Comparison of ENCODE assay signal across 1 cellular context in genomic region chr11:66126808-66127555, GRCh38.
TF ChIP-seq lines count a peak whose summit lies in the region.

No MANE protein-coding gene starts in this region.

TF ChIP-seq in SK-N-SH, 30 proteins besides CTCF, POLR2A, EP300 and RAD21 (continued from another document):
- no peak for TF ChIP-seq RCOR1 (IDR thresholded peaks at IDR 0.05; ENCODE audit: low read length)
